In genomic region chr3:12375572-12375971, GRCh38 we compare ENCODE assay signal across 20 cellular contexts.
DNase-seq lines count a peak whose midpoint lies in the region; ATAC-seq, FAIRE-seq and TF ChIP-seq lines count a peak whose summit lies in the region.
"Had no signal": no experiment of that assay in that cellular context is flagged by ENCODE, and none has a peak within 500 bp of the region (broad histone marks: within the 10 kb centered on the region; RNA-seq: fewer than 3 reads in every experiment).

No MANE protein-coding gene starts in this region.

- no TSS peak for BruUV-seq in Panc1 (replicated peaks; lab: Mats Ljungman, UMichigan)

- H3K4me1 Mint-ChIP-seq in T-helper 2 cell treated with Interferon-gamma antibody and Interleukin-4, amounts not matched to agents 5 μg/mL and 100 μg/mL, for 36 hours (ENCODE audit: low read depth), result peaks cover 21% of the 10 kb centered on the region

- CTCF ChIA-PET in Panc1 (lab: Charles Lee), result no interaction called here

- POLR2A ChIA-PET in Panc1 (lab: Charles Lee), result no interaction called here

- in situ Hi-C loops in Panc1 (cut with HindIII; ENCODE audit: low pct_unique_long_range_greater_than_20kb, low sequenced_read_pairs), result no loop called here
- in situ Hi-C loops in ACHN (cut with HindIII; ENCODE audit: low pct_ligation_motif_present, low pct_unique_long_range_greater_than_20kb, low sequenced_read_pairs), result no loop called here

- H3K4me3 ChIP-seq in left ventricle myocardium inferior, result no peak overlapping the region
- H3K4me3 ChIP-seq in Panc1 (ENCODE audit: low read depth in 2 of 2, low read length in 2 of 2), result no peak overlapping the region
- no peak overlapping the region for H3K4me3 ChIP-seq in bronchial epithelial cell (ENCODE audit: low read depth, low read length)
- no peak overlapping the region for H3K4me3 ChIP-seq in mesenchymal stem cell (ENCODE audit: insufficient read depth in 1 of 2, low read depth in 1 of 2, low read length in 2 of 2)
- H3K4me3 ChIP-seq: A549 had no signal

- no peak overlapping the region for H3K18ac ChIP-seq in mesenchymal stem cell (ENCODE audit: low read depth in 1 of 2, low read length in 2 of 2)

- H2AFZ ChIP-seq in mesenchymal stem cell (ENCODE audit: low read depth, low read length), result no peak overlapping the region

- H3K27me3 ChIP-seq in left ventricle myocardium inferior (ENCODE audit: low read depth) (no peaks in the 10 kb centered on the region), Panc1 (ENCODE audit: control insufficient read depth, insufficient read depth, low read length) (no peaks in the 10 kb centered on the region), bronchial epithelial cell (ENCODE audit: control insufficient read depth, insufficient read depth, low read length) (no peaks in the 10 kb centered on the region), mesenchymal stem cell (ENCODE audit: control insufficient read depth in 1 of 2, insufficient read depth in 1 of 2, low read length in 2 of 2) (no peaks in the 10 kb centered on the region)

- H3K9me3 Mint-ChIP-seq in T-helper 2 cell treated with Interferon-gamma antibody and Interleukin-4, amounts not matched to agents 5 μg/mL and 100 μg/mL, for 36 hours, result no peaks in the 10 kb centered on the region
- H3K9me3 Mint-ChIP-seq: CD8-positive, alpha-beta T cell; HFFc6 had no signal

- H3K27me3 Mint-ChIP-seq in T-helper 2 cell treated with Interferon-gamma antibody and Interleukin-4, amounts not matched to agents 5 μg/mL and 100 μg/mL, for 36 hours (ENCODE audit: low read depth), result peaks cover 23% of the 10 kb centered on the region

- H4K91ac ChIP-seq in mesenchymal stem cell (ENCODE audit: low read length), result no peak overlapping the region

- H3K9ac ChIP-seq in mesenchymal stem cell (ENCODE audit: low read length), result no peak overlapping the region

- no peak overlapping the region for H4K8ac ChIP-seq in mesenchymal stem cell (ENCODE audit: low read length)

- no peak overlapping the region for H3K27ac Mint-ChIP-seq in T-helper 2 cell treated with Interferon-gamma antibody and Interleukin-4, amounts not matched to agents 5 μg/mL and 100 μg/mL, for 36 hours
- H3K27ac Mint-ChIP-seq: CD14-positive monocyte; CD8-positive, alpha-beta T cell; HFFc6 had no signal

- 89% methylated on average over 4 of the region's 4 CpGs for WGBS in mesenchymal stem cell

- no peaks in the 10 kb centered on the region for H3K36me3 Mint-ChIP-seq in T-helper 2 cell treated with Interferon-gamma antibody and Interleukin-4, amounts not matched to agents 5 μg/mL and 100 μg/mL, for 36 hours (ENCODE audit: low read depth)
- H3K36me3 Mint-ChIP-seq: CD14-positive monocyte; CD8-positive, alpha-beta T cell had no signal

- peaks cover 12% of the 10 kb centered on the region for H3K79me1 ChIP-seq in mesenchymal stem cell (replicated peaks; ENCODE audit: low read length, poor library complexity, severe bottlenecking)

- no peak overlapping the region for H3K4me2 ChIP-seq in mesenchymal stem cell (ENCODE audit: low read length, poor library complexity, severe bottlenecking)
- H3K4me2 ChIP-seq: A549 had no signal

- H3K36me3 ChIP-seq in left ventricle myocardium inferior (no peaks in the 10 kb centered on the region), Panc1 (ENCODE audit: control insufficient read depth, insufficient read depth, low read length) (no peaks in the 10 kb centered on the region), bronchial epithelial cell (ENCODE audit: control insufficient read depth, insufficient read depth, low read length) (no peaks in the 10 kb centered on the region), mesenchymal stem cell (ENCODE audit: control insufficient read depth in 1 of 2, insufficient read depth in 2 of 2, low read depth in 1 of 2, low read length in 2 of 2) (peaks cover 0 to 22% of the 10 kb centered on the region in 2 experiments)

- no peak overlapping the region for H2BK12ac ChIP-seq in mesenchymal stem cell (ENCODE audit: low read length in 2 of 2)

- no peak for ATAC-seq in left cardiac atrium
- ATAC-seq in Panc1, result no peak
- ATAC-seq: A549; CD8-positive, alpha-beta T cell had no signal

- H2BK5ac ChIP-seq in mesenchymal stem cell (ENCODE audit: low read depth, low read length, poor library complexity, severe bottlenecking), result no peak overlapping the region

- H3K4me3 Mint-ChIP-seq in T-helper 2 cell treated with Interferon-gamma antibody and Interleukin-4, amounts not matched to agents 5 μg/mL and 100 μg/mL, for 36 hours, result no peak overlapping the region
- H3K4me3 Mint-ChIP-seq: CD8-positive, alpha-beta T cell; HFFc6 had no signal

- H3K23ac ChIP-seq in mesenchymal stem cell (ENCODE audit: low read length in 2 of 2), result no peak overlapping the region

- H3K9me3 ChIP-seq in left ventricle myocardium inferior (replicated peaks), result no peaks in the 10 kb centered on the region
- no peaks in the 10 kb centered on the region for H3K9me3 ChIP-seq in Panc1 (ENCODE audit: control insufficient read depth, insufficient read depth, low read depth, low read length)
- H3K9me3 ChIP-seq in mesenchymal stem cell (ENCODE audit: control insufficient read depth, low read length), result no peaks in the 10 kb centered on the region
- H3K9me3 ChIP-seq: A549 had no signal

- H3K4me1 ChIP-seq in left ventricle myocardium inferior, result peaks cover 81% of the 10 kb centered on the region
- peaks cover 15% of the 10 kb centered on the region for H3K4me1 ChIP-seq in Panc1 (ENCODE audit: control insufficient read depth, insufficient read depth, low read length)
- H3K4me1 ChIP-seq in mesenchymal stem cell (ENCODE audit: control insufficient read depth, insufficient read depth, low read depth, low read length), result no peaks in the 10 kb centered on the region

- no peak for FAIRE-seq in bronchial epithelial cell (lab: Jason Lieb, UNC)
- FAIRE-seq: A549, D721Med, G401.6, GM12892, H1 had no signal

- no peak overlapping the region for H2BK15ac ChIP-seq in mesenchymal stem cell (ENCODE audit: low read depth, poor library complexity, severe bottlenecking)

- peak overlapping the region; percentile 1 for H3K27ac ChIP-seq in left ventricle myocardium inferior (replicated peaks)
- H3K27ac ChIP-seq in Panc1 (ENCODE audit: low read length), result peak overlapping the region; percentile 48; the same call in 1 of the 2 replicates
- no peak overlapping the region for H3K27ac ChIP-seq in mesenchymal stem cell (ENCODE audit: low read length, poor library complexity, severe bottlenecking)
- H3K27ac ChIP-seq: A549 had no signal

- TF ChIP-seq CTCF in left ventricle myocardium inferior (IDR thresholded peaks at IDR 0.05; ENCODE audit: borderline replicate concordance), result no peak
- TF ChIP-seq CTCF in Panc1 (IDR thresholded peaks at IDR 0.05), result no peak
- no peak for TF ChIP-seq CTCF in bronchial epithelial cell (IDR thresholded peaks at IDR 0.05; ENCODE audit: insufficient read depth, low read length, severe bottlenecking)

- intact Hi-C loops in left ventricle myocardium inferior (cut with micrococcal nuclease), result no loop called here
- intact Hi-C loops in left cardiac atrium (cut with DNase I), result loop anchor here in 1 of 2 donors (10.0 kb wide), 1 partner anchor 69 kb away; no protein-coding TSS in a partner anchor
- intact Hi-C loops in Panc1 (cut with micrococcal nuclease; ENCODE audit: unreplicated experiment), result no loop called here

- no peak overlapping the region for H2BK120ac ChIP-seq in mesenchymal stem cell (ENCODE audit: low read depth, low read length)

- DNase-seq in left ventricle myocardium inferior (no peak), left cardiac atrium (no peak), Panc1 (ENCODE audit: low read depth, low spot score) (no peak), bronchial epithelial cell (ENCODE audit: low read depth) (peak; percentile 8), ACHN (no peak), mesenchymal stem cell (no peak)
- no peak for DNase-seq in T-helper 2 cell treated with Interferon-gamma antibody and Interleukin-4, amounts not matched to agents 5 μg/mL and 100 μg/mL, for 36 hours (ENCODE audit: low spot score)
- DNase-seq: CD8-positive, alpha-beta T cell; COR-L47; DMS153; DMS79 treated with DMSO at 0.1 percent for 48 hours; EL; HCEC 1CT; HFFc6 had no signal

- H3K14ac ChIP-seq in mesenchymal stem cell (ENCODE audit: low read length in 2 of 2), result no peak overlapping the region

- no peak overlapping the region for H2AK5ac ChIP-seq in mesenchymal stem cell (ENCODE audit: low read length, severe bottlenecking)

- H3K4ac ChIP-seq in mesenchymal stem cell (ENCODE audit: low read depth in 1 of 2, low read length in 2 of 2), result no peak overlapping the region
